In the genomic region with DNA sequence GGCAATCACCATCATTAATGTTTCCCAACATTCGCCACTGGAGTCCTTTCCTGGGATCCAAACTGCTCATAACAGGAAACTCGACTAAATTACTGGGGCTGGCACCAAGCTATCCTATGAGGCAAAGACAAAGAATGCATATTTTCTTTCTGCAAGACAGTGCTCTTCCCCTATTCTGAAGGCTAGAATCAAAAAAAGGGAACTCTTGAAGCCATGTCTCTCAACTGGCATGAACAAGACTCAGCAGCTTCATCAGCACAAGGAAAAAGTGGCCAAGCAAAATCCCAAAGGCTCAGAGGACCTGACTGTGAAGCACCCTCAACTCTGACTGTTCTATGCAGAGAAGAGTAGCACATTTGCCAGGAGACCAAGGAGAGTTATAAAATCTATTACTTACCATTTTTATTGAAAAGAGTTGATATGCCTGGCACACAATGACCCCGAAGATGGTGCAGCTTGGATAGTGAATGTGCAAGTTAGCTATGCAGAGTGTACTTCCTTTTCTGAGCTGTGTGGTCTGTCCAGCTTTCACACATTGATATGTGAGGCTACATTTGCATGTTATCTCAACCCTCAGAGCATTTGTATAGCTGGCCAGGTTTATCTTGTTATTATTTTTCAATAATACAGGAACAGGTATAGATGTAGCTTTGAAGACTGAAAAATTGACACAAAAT, we compare ENCODE assay signal across 9 cellular contexts. TPM values are rescaled to one million over a fixed set of nuclear protein-coding genes. Genes with fewer than 3 reads are reported as not detected.
DNase-seq lines count a peak whose midpoint lies in the region; ATAC-seq and TF ChIP-seq lines count a peak whose summit lies in the region.
"Had no signal": no experiment of that assay in that cellular context is flagged by ENCODE, and none has a peak within 500 bp of the region (broad histone marks: within the 10 kb centered on the region; RNA-seq: fewer than 3 reads in every experiment).

No MANE protein-coding gene starts in this region.

- intact Hi-C loops in heart left ventricle (cut with DNase I) = no loop called here

- peak; percentile 26 for DNase-seq in GM12864 (ENCODE audit: low read depth)
- DNase-seq in HL-60 (ENCODE audit: low read depth in 1 of 2, low spot score in 1 of 2) = peak in 1 of 2 experiments; percentile 82
- DNase-seq in heart left ventricle = no peak
- no peak for DNase-seq in HuH-7 (ENCODE audit: low spot score)
- no peak for DNase-seq in NCI-H2029 treated with DMSO at 0.1 percent for 48 hours (lab: John Stamatoyannopoulos, UW)
- no peak for DNase-seq in AG20443 (ENCODE audit: low spot score)

- H3K36me3 ChIP-seq in heart left ventricle = no peaks in the 10 kb centered on the region
- H3K36me3 ChIP-seq: neural progenitor cell had no signal

- ATAC-seq in GM21423 (IDR thresholded peaks at IDR 0.05; ENCODE audit: unreplicated experiment) (peak; percentile 78), heart left ventricle (peak in 3 of 4 donors; percentile 49 to 67 (median 55)), HG03439 (IDR thresholded peaks at IDR 0.05; ENCODE audit: unreplicated experiment) (no peak)

- H3K27me3 ChIP-seq in HL-60 (ENCODE audit: insufficient read depth, poor library complexity, severe bottlenecking) = no peaks in the 10 kb centered on the region
- H3K27me3 ChIP-seq in heart left ventricle = no peaks in the 10 kb centered on the region
- H3K27me3 ChIP-seq: neural progenitor cell had no signal

- H3K27ac ChIP-seq in HL-60 (replicated peaks) (peak overlapping the region; percentile 94), heart left ventricle (peak overlapping the region in 1 of 12 donors; percentile 93)
- H3K27ac ChIP-seq: neural progenitor cell had no signal

- 73 to 79% (median 77%) methylated on average over 3 of the region's 3 CpGs for WGBS in heart left ventricle, 4 donors

- H3K4me3 ChIP-seq in GM12864 (ENCODE audit: low read depth, low read length) (no peak overlapping the region), HL-60 (replicated peaks; ENCODE audit: insufficient read depth, low read length) (peak overlapping the region; percentile 26), heart left ventricle (peak overlapping the region in 1 of 12 donors; percentile 44)
- H3K4me3 ChIP-seq: neural progenitor cell had no signal

- TF ChIP-seq POLR2A in heart left ventricle (IDR thresholded peaks at IDR 0.05) = no peak

- TF ChIP-seq CTCF in GM12864 (IDR thresholded peaks at IDR 0.05; ENCODE audit: low read depth, low read length, missing control alignments) = no peak
- no peak for TF ChIP-seq CTCF in HL-60 (IDR thresholded peaks at IDR 0.05; ENCODE audit: insufficient read depth, low read length)
- no peak for TF ChIP-seq CTCF in heart left ventricle (IDR thresholded peaks at IDR 0.05)

- no peaks in the 10 kb centered on the region for H3K9me3 ChIP-seq in heart left ventricle

- H3K4me1 ChIP-seq in heart left ventricle = peaks cover 0 to 61% (median 0%) of the 10 kb centered on the region in 12 donors
- H3K4me1 ChIP-seq: neural progenitor cell had no signal

RNA-seq across cellular contexts. Expression of gene FYB1, which starts 50.9 kb away (rescaled TPM):
- total RNA-seq in heart left ventricle = 10 to 100 TPM in 2 of 9 donors, 1 to 10 TPM in 7; 1.6 to 67.2 (median 3.1) TPM
- under 1 TPM; 0.82 to 0.88 TPM for polyA plus RNA-seq in heart left ventricle
